In genomic region chr13:101065314-101065713, GRCh38 we compare ENCODE assay signal across 29 cellular contexts.
DNase-seq lines count a peak whose midpoint lies in the region; ATAC-seq, FAIRE-seq and TF ChIP-seq lines count a peak whose summit lies in the region.
"Had no signal": no experiment of that assay in that cellular context is flagged by ENCODE, and none has a peak within 500 bp of the region (broad histone marks: within the 10 kb centered on the region; RNA-seq: fewer than 3 reads in every experiment).

No MANE protein-coding gene starts in this region.

- CTCF ChIA-PET in activated CD8-positive, alpha-beta T cell treated with anti-CD3 and anti-CD28 coated beads for 36 hours (lab: Charles Lee) = no interaction called here

- H3K36me3 ChIP-seq in kidney (ENCODE audit: control insufficient read depth in 1 of 2, insufficient read depth in 2 of 2, low read length in 2 of 2) = no peaks in the 10 kb centered on the region
- H3K36me3 ChIP-seq: Peyer's patch had no signal

- intact Hi-C loops in kidney (cut with DNase I) = no loop called here
- intact Hi-C loops in activated CD8-positive, alpha-beta T cell treated with anti-CD3 and anti-CD28 coated beads for 36 hours (cut with micrococcal nuclease) = no loop called here

- FAIRE-seq in kidney (lab: Jason Lieb, UNC) = no peak
- FAIRE-seq: endothelial cell of umbilical vein had no signal

- no peaks in the 10 kb centered on the region for H3K4me1 ChIP-seq in kidney (ENCODE audit: control insufficient read depth in 1 of 2, insufficient read depth in 1 of 2, low read depth in 1 of 2, low read length in 2 of 2)
- H3K4me1 ChIP-seq: foreskin keratinocyte, parathyroid adenoma, Peyer's patch had no signal

- no peak overlapping the region for H3K27ac Mint-ChIP-seq in activated CD8-positive, alpha-beta T cell treated with anti-CD3 and anti-CD28 coated beads for 36 hours
- H3K27ac Mint-ChIP-seq: activated naive CD4-positive, alpha-beta T cell treated with anti-CD3 and anti-CD28 coated beads, Interleukin-2, amount 50 U/mL, for 72 hours; activated T-helper 17 cell treated with anti-CD3 and anti-CD28 coated beads, Interleukin-2, amount 50 U/mL, for 72 hours had no signal

- H3K9me3 ChIP-seq in kidney (ENCODE audit: control insufficient read depth in 1 of 2, low read length in 2 of 2) = no peaks in the 10 kb centered on the region
- H3K9me3 ChIP-seq: Peyer's patch had no signal

- POLR2A ChIA-PET in activated CD8-positive, alpha-beta T cell treated with anti-CD3 and anti-CD28 coated beads for 36 hours (lab: Charles Lee) = no interaction called here

- H3K4me3 ChIP-seq in kidney (ENCODE audit: low read length in 2 of 2) = no peak overlapping the region
- H3K4me3 ChIP-seq: Peyer's patch had no signal

- no peaks in the 10 kb centered on the region for H3K36me3 Mint-ChIP-seq in activated CD8-positive, alpha-beta T cell treated with anti-CD3 and anti-CD28 coated beads for 36 hours (ENCODE audit: low read depth)
- H3K36me3 Mint-ChIP-seq: activated naive CD4-positive, alpha-beta T cell treated with anti-CD3 and anti-CD28 coated beads, Interleukin-2, amount 50 U/mL, for 72 hours had no signal

- DNase-seq in A172 (ENCODE audit: low spot score) (peak; percentile 26), GM04504 (ENCODE audit: low read depth) (peak; percentile 60), astrocyte of the hippocampus (ENCODE audit: low read depth, low spot score) (peak; percentile 24), kidney (peak; percentile 39), midbrain (lab: John Stamatoyannopoulos, UW) (no peak), AG08396 (ENCODE audit: low spot score) (no peak)
- DNase-seq in activated CD8-positive, alpha-beta T cell treated with anti-CD3 and anti-CD28 coated beads for 36 hours = no peak
- DNase-seq: activated CD4-positive, alpha-beta T cell treated with anti-CD3 and anti-CD28 coated beads, Interleukin-2, amount 50 U/mL, for 48 hours; activated CD8-positive, alpha-beta memory T cell treated with anti-CD3 and anti-CD28 coated beads, Interleukin-2, amount 50 U/mL, for 48 hours; aorta; cerebellar nuclear complex; DMS53; foreskin keratinocyte; left cardiac atrium; NCI-H1417 treated with DMSO at 0.1 percent for 48 hours; NCI-H2081 treated with DMSO at 0.1 percent for 48 hours; NCI-H345; nephron progenitor cell; Peyer's patch; stimulated activated CD4-positive, alpha-beta T cell treated with anti-CD3 and anti-CD28 coated beads, Interleukin-2, amount 100 ng/mL, for 48 hours; T-helper 1 cell had no signal

- no peaks in the 10 kb centered on the region for H3K9me3 Mint-ChIP-seq in activated CD8-positive, alpha-beta T cell treated with anti-CD3 and anti-CD28 coated beads for 36 hours
- H3K9me3 Mint-ChIP-seq: nephron progenitor cell had no signal

- H3K9ac ChIP-seq in kidney (ENCODE audit: low read length in 2 of 2) = no peak overlapping the region
- H3K9ac ChIP-seq: KMS-11, parathyroid adenoma had no signal

- no peaks in the 10 kb centered on the region for H3K4me1 Mint-ChIP-seq in activated CD8-positive, alpha-beta T cell treated with anti-CD3 and anti-CD28 coated beads for 36 hours (ENCODE audit: low read depth)
- H3K4me1 Mint-ChIP-seq: activated T-helper 17 cell treated with anti-CD3 and anti-CD28 coated beads, Interleukin-2, amount 50 U/mL, for 72 hours; nephron progenitor cell had no signal

- H3K27me3 Mint-ChIP-seq in activated CD8-positive, alpha-beta T cell treated with anti-CD3 and anti-CD28 coated beads for 36 hours = peaks cover 11% of the 10 kb centered on the region

- no peak overlapping the region for H3K4me3 Mint-ChIP-seq in activated CD8-positive, alpha-beta T cell treated with anti-CD3 and anti-CD28 coated beads for 36 hours
- H3K4me3 Mint-ChIP-seq: activated T-helper 17 cell treated with anti-CD3 and anti-CD28 coated beads, Interleukin-2, amount 50 U/mL, for 72 hours; nephron progenitor cell had no signal

- no peak for TF ChIP-seq CTCF in kidney (IDR thresholded peaks at IDR 0.05; ENCODE audit: borderline replicate concordance, extremely low read depth, insufficient read depth)
- no peak for TF ChIP-seq CTCF in activated CD8-positive, alpha-beta T cell treated with anti-CD3 and anti-CD28 coated beads for 36 hours (IDR thresholded peaks at IDR 0.05)

- no peak overlapping the region for H3K27ac ChIP-seq in kidney (ENCODE audit: low read depth in 2 of 2, low read length in 2 of 2)
- H3K27ac ChIP-seq: 22Rv1, foreskin keratinocyte, HL-60, KMS-11, parathyroid adenoma, Peyer's patch had no signal

- ATAC-seq in GM18909 (IDR thresholded peaks at IDR 0.05; ENCODE audit: poor library complexity, unreplicated experiment) = no peak
- no peak for ATAC-seq in activated CD8-positive, alpha-beta T cell treated with anti-CD3 and anti-CD28 coated beads for 36 hours
- ATAC-seq: activated naive CD4-positive, alpha-beta T cell treated with anti-CD3 and anti-CD28 coated beads, Interleukin-2, amount 50 U/mL, for 72 hours; activated T-helper 17 cell treated with anti-CD3 and anti-CD28 coated beads, Interleukin-2, amount 50 U/mL, for 72 hours; foreskin keratinocyte; left cardiac atrium had no signal

Comparison
In these comparisons a context has a peak if more than half of its experiments do, and no peak if none do; other contexts are left out.
1. DNase-seq: peak in A172 (single experiment), GM04504 (single experiment), astrocyte of the hippocampus (single experiment) and kidney (single experiment); none in midbrain (single experiment), AG08396 (single experiment) and activated CD8-positive, alpha-beta T cell treated with anti-CD3 and anti-CD28 coated beads for 36 hours (single experiment).